Comparison of ENCODE assay signal across 1 cellular context in genomic region chr3:42491876-42492507, GRCh38.
TF ChIP-seq lines count a peak whose summit lies in the region.

No MANE protein-coding gene starts in this region.

TF ChIP-seq in GM23338, 12 proteins besides CTCF, POLR2A, EP300 and RAD21 (continued from another document):
- no peak for TF ChIP-seq NANOG (IDR thresholded peaks at IDR 0.05; ENCODE audit: borderline replicate concordance)
- no peak for TF ChIP-seq POLR2AphosphoS5 (IDR thresholded peaks at IDR 0.05; ENCODE audit: low read depth)
- TF ChIP-seq REST (IDR thresholded peaks at IDR 0.05; ENCODE audit: unreplicated experiment) = no peak
- TF ChIP-seq CREB1 (CRISPR knock-in tag; IDR thresholded peaks at IDR 0.05; ENCODE audit: low read depth) = no peak
TF ChIP-seq in GM23338: peak in this region for 0.
